In genomic region chr3:122246214-122246613, GRCh38 we compare ENCODE assay signal across 11 cellular contexts.
DNase-seq lines count a peak whose midpoint lies in the region; ATAC-seq, FAIRE-seq and TF ChIP-seq lines count a peak whose summit lies in the region.
"Had no signal": no experiment of that assay in that cellular context is flagged by ENCODE, and none has a peak within 500 bp of the region (broad histone marks: within the 10 kb centered on the region; RNA-seq: fewer than 3 reads in every experiment).

No MANE protein-coding gene starts in this region.

- H3K4me2 ChIP-seq in BLaER1 (peak overlapping the region; percentile 51), hepatocyte (no peak overlapping the region)

- H3K36me3 ChIP-seq in BLaER1 = no peaks in the 10 kb centered on the region
- H3K36me3 ChIP-seq in muscle layer of duodenum (ENCODE audit: control insufficient read depth in 1 of 2, insufficient read depth in 2 of 2, low read length in 2 of 2) = no peaks in the 10 kb centered on the region
- no peaks in the 10 kb centered on the region for H3K36me3 ChIP-seq in hepatocyte (replicated peaks; ENCODE audit: insufficient read depth, low read depth)

- peak; percentile 95 for FAIRE-seq in GM19239 (lab: Jason Lieb, UNC)

- H3K9ac ChIP-seq in BLaER1 = no peak overlapping the region; the same call in 1 of the 2 replicates

- H3K9me3 ChIP-seq in BLaER1 (no peaks in the 10 kb centered on the region), muscle layer of duodenum (ENCODE audit: control insufficient read depth in 1 of 2, low read length in 2 of 2) (no peaks in the 10 kb centered on the region), hepatocyte (ENCODE audit: low read depth) (no peaks in the 10 kb centered on the region)

- DNase-seq in GM19239 (ENCODE audit: insufficient read length, low spot score) (no peak), AML-193 (lab: John Stamatoyannopoulos, UW) (no peak), SKM-1 (lab: John Stamatoyannopoulos, UW; ENCODE audit: unreplicated experiment) (no peak), NCI-H1092 treated with DMSO at 0.1 percent for 48 hours (lab: John Stamatoyannopoulos, UW) (no peak), hepatocyte (ENCODE audit: low spot score) (no peak)
- no peak for DNase-seq in activated naive CD8-positive, alpha-beta T cell treated with anti-CD3 and anti-CD28 coated beads, Interleukin-2, amount 50 U/mL, for 24 hours
- DNase-seq: stimulated activated CD4-positive, alpha-beta T cell treated with anti-CD3 and anti-CD28 coated beads, Interleukin-4, amount 100 ng/mL, for 1 hour had no signal

- H3K27me3 ChIP-seq in BLaER1 (no peaks in the 10 kb centered on the region), muscle layer of duodenum (ENCODE audit: low read depth, low read length) (no peaks in the 10 kb centered on the region), hepatocyte (peaks cover 3% of the 10 kb centered on the region)

- H3K27me3 Mint-ChIP-seq in activated naive CD8-positive, alpha-beta T cell treated with anti-CD3 and anti-CD28 coated beads, Interleukin-2, amount 50 U/mL, for 24 hours = peaks cover 21% of the 10 kb centered on the region

- no peak for TF ChIP-seq CTCF in hepatocyte (IDR thresholded peaks at IDR 0.05; ENCODE audit: poor library complexity)

- no peak overlapping the region for H3K27ac ChIP-seq in BLaER1
- H3K27ac ChIP-seq in muscle layer of duodenum (ENCODE audit: low read length) = peak overlapping the region; percentile 36
- H3K27ac ChIP-seq in hepatocyte = no peak overlapping the region
- H3K27ac ChIP-seq: RWPE1 had no signal

- H3K9me2 ChIP-seq in hepatocyte (replicated peaks; ENCODE audit: insufficient read depth) = no peaks in the 10 kb centered on the region

- peak overlapping the region; percentile 72 for H3K4me3 Mint-ChIP-seq in activated naive CD8-positive, alpha-beta T cell treated with anti-CD3 and anti-CD28 coated beads, Interleukin-2, amount 50 U/mL, for 24 hours
- H3K4me3 Mint-ChIP-seq: nephron had no signal

- no peaks in the 10 kb centered on the region for H3K9me3 Mint-ChIP-seq in activated naive CD8-positive, alpha-beta T cell treated with anti-CD3 and anti-CD28 coated beads, Interleukin-2, amount 50 U/mL, for 24 hours
- H3K9me3 Mint-ChIP-seq: nephron had no signal

- H3K4me3 ChIP-seq in BLaER1 (peak overlapping the region; percentile 8; the same call in 1 of the 2 replicates), muscle layer of duodenum (ENCODE audit: low read depth in 1 of 2, low read length in 2 of 2) (peak overlapping the region in 1 of 2 donors; percentile 24), hepatocyte (no peak overlapping the region)

- peaks cover 28% of the 10 kb centered on the region for H3K4me1 Mint-ChIP-seq in activated naive CD8-positive, alpha-beta T cell treated with anti-CD3 and anti-CD28 coated beads, Interleukin-2, amount 50 U/mL, for 24 hours

- peak overlapping the region; percentile 78 for H3K27ac Mint-ChIP-seq in activated naive CD8-positive, alpha-beta T cell treated with anti-CD3 and anti-CD28 coated beads, Interleukin-2, amount 50 U/mL, for 24 hours

- ATAC-seq in activated naive CD8-positive, alpha-beta T cell treated with anti-CD3 and anti-CD28 coated beads, Interleukin-2, amount 50 U/mL, for 24 hours = no peak

- H3K36me3 Mint-ChIP-seq in activated naive CD8-positive, alpha-beta T cell treated with anti-CD3 and anti-CD28 coated beads, Interleukin-2, amount 50 U/mL, for 24 hours (ENCODE audit: low read depth) = no peaks in the 10 kb centered on the region

- no peaks in the 10 kb centered on the region for H3K79me2 ChIP-seq in hepatocyte

- H4K20me1 ChIP-seq in BLaER1 (no peaks in the 10 kb centered on the region), hepatocyte (ENCODE audit: insufficient read depth, poor library complexity, severe bottlenecking) (no peaks in the 10 kb centered on the region)

- no peak overlapping the region for H2AFZ ChIP-seq in hepatocyte

- whole genome bisulfite sequencing in hepatocyte (ENCODE audit: low lambda C conversion rate, missing lambda C conversion rate) = 60% methylated on average over 4 of the region's 4 CpGs

- H3K4me1 ChIP-seq in BLaER1 (peaks cover 32% of the 10 kb centered on the region), muscle layer of duodenum (ENCODE audit: control insufficient read depth in 1 of 2, insufficient read depth in 2 of 2, low read length in 2 of 2) (no peaks in the 10 kb centered on the region), hepatocyte (ENCODE audit: insufficient read depth) (no peaks in the 10 kb centered on the region)
